ENCODE assay signal across 20 cellular contexts in the genomic region with DNA sequence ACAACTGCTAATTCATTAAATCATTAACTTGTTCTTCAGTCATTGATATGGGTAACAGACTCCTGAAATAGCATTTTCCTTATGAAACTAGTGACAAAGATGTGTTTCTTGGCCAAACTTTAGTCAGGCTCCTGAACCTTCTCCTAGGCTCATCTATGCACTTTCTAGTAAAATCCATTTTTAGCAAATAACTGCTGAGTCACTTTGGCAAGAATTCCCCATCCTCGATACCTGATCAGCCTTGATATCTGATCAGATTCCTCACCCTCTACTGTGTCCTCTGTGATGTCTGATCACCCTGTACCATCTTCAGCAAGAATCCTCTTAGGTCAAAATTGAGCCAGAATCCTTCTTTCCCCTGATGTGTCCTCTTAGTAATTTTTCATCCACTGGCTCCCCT.
DNase-seq lines count a peak whose midpoint lies in the region; ATAC-seq, FAIRE-seq and TF ChIP-seq lines count a peak whose summit lies in the region.
"Had no signal": no experiment of that assay in that cellular context is flagged by ENCODE, and none has a peak within 500 bp of the region (broad histone marks: within the 10 kb centered on the region; RNA-seq: fewer than 3 reads in every experiment).

No MANE protein-coding gene starts in this region.

- H4K20me1 ChIP-seq in HepG2 (ENCODE audit: insufficient read depth, low read length), result no peaks in the 10 kb centered on the region
- H4K20me1 ChIP-seq in K562 (replicated peaks; ENCODE audit: control insufficient read depth, insufficient read depth, low read length), result no peaks in the 10 kb centered on the region
- H4K20me1 ChIP-seq in neural progenitor cell (ENCODE audit: low read depth), result no peaks in the 10 kb centered on the region
- H4K20me1 ChIP-seq: BLaER1 treated with 17β-estradiol and CSF1 and Interleukin-3, amounts not matched to agents 10 nM and 100 nM had no signal

- H3K27me3 Mint-ChIP-seq in neural progenitor cell (ENCODE audit: insufficient read depth, low read depth), result peaks cover 5% of the 10 kb centered on the region

- CTCF ChIA-PET in HepG2 (lab: Yijun Ruan, JAX; ENCODE audit: low intra/inter-chr PET ratio, low total read pairs), result no interaction called here
- CTCF ChIA-PET in K562 (lab: Yijun Ruan, JAX; ENCODE audit: low intra/inter-chr PET ratio), result no interaction called here

- no peaks in the 10 kb centered on the region for H3K36me3 Mint-ChIP-seq in neural progenitor cell
- H3K36me3 Mint-ChIP-seq: CD8-positive, alpha-beta T cell had no signal

- H3K36me3 ChIP-seq in HepG2 (replicated peaks in 1 of 2; ENCODE audit: control insufficient read depth in 1 of 2, insufficient read depth in 2 of 2, low read length in 2 of 2) (no peaks in the 10 kb centered on the region), right lobe of liver (no peaks in the 10 kb centered on the region), K562 (ENCODE audit: control insufficient read depth, insufficient read depth, low read length) (no peaks in the 10 kb centered on the region), neural progenitor cell (no peaks in the 10 kb centered on the region)
- H3K36me3 ChIP-seq: BLaER1 treated with 17β-estradiol and CSF1 and Interleukin-3, amounts not matched to agents 10 nM and 100 nM had no signal

- intact Hi-C loops in HepG2 (cut with micrococcal nuclease; ENCODE audit: unreplicated experiment) (no loop called here), right lobe of liver (cut with DNase I) (no loop called here), K562 (cut with micrococcal nuclease) (no loop called here)

- H3K27ac ChIP-seq in HepG2 (ENCODE audit: extremely low read length, insufficient read depth, low read length) (no peak overlapping the region), right lobe of liver (no peak overlapping the region), K562 (ENCODE audit: extremely low read depth, low read depth, low read length) (no peak overlapping the region), neural progenitor cell (no peak overlapping the region)
- H3K27ac ChIP-seq: 22Rv1; BLaER1 treated with 17β-estradiol and CSF1 and Interleukin-3, amounts not matched to agents 10 nM and 100 nM; C4-2B had no signal

- H3K4me3 Mint-ChIP-seq in neural progenitor cell, result no peak overlapping the region
- H3K4me3 Mint-ChIP-seq: B cell; CD4-positive, alpha-beta T cell; CD8-positive, alpha-beta T cell had no signal

- no peak for TF ChIP-seq POLR2A in HepG2 (IDR thresholded peaks at IDR 0.05; ENCODE audit: insufficient read depth in 1 of 2, low read depth in 2 of 2, low read length in 2 of 2)
- no peak for TF ChIP-seq POLR2A in right lobe of liver (IDR thresholded peaks at IDR 0.05)
- TF ChIP-seq POLR2A in K562 (conservative IDR thresholded peaks at IDR 0.05), result no peak

- H3K4me3 ChIP-seq in HepG2 (replicated peaks in 1 of 3; ENCODE audit: insufficient read depth in 1 of 3, low read depth in 2 of 3, low read length in 3 of 3), result no peak overlapping the region
- H3K4me3 ChIP-seq in right lobe of liver, result no peak overlapping the region
- no peak overlapping the region for H3K4me3 ChIP-seq in K562
- H3K4me3 ChIP-seq in neural progenitor cell, result no peak overlapping the region
- H3K4me3 ChIP-seq: BLaER1 treated with 17β-estradiol and CSF1 and Interleukin-3, amounts not matched to agents 10 nM and 100 nM had no signal

- no peak for DNase-seq in HepG2 (ENCODE audit: low spot score)
- no peak for DNase-seq in right lobe of liver
- no peak for DNase-seq in K562 (ENCODE audit: extremely low read depth in 1 of 4, low spot score in 3 of 4)
- no peak for DNase-seq in neural progenitor cell (ENCODE audit: low spot score)
- DNase-seq: AML-193; Caco-2; Calu3; CD4-positive, alpha-beta T cell; CD8-positive, alpha-beta T cell; DMS79 treated with DMSO at 0.1 percent for 48 hours; GF-D8 had no signal

- POLR2A ChIA-PET in HepG2 (lab: Yijun Ruan, JAX) (no interaction called here), K562 (lab: Yijun Ruan, JAX) (no interaction called here)

- H3K27me3 ChIP-seq in HepG2 (ENCODE audit: control insufficient read depth in 1 of 2, insufficient read depth in 2 of 2, low read length in 2 of 2), result no peaks in the 10 kb centered on the region
- H3K27me3 ChIP-seq in right lobe of liver, result no peaks in the 10 kb centered on the region
- no peaks in the 10 kb centered on the region for H3K27me3 ChIP-seq in K562 (ENCODE audit: control insufficient read depth in 2 of 2, insufficient read depth in 2 of 2, low read length in 2 of 2)
- no peaks in the 10 kb centered on the region for H3K27me3 ChIP-seq in neural progenitor cell
- H3K27me3 ChIP-seq: BLaER1 treated with 17β-estradiol and CSF1 and Interleukin-3, amounts not matched to agents 10 nM and 100 nM had no signal

- no peak for TF ChIP-seq EP300 in HepG2 (IDR thresholded peaks at IDR 0.05; ENCODE audit: low read depth in 2 of 2, low read length in 2 of 2)
- TF ChIP-seq EP300 in HepG2 (CRISPR knock-in tag; IDR thresholded peaks at IDR 0.05; ENCODE audit: borderline replicate concordance), result no peak
- TF ChIP-seq EP300 in K562 (IDR thresholded peaks at IDR 0.05; ENCODE audit: low read length), result no peak

- H3K79me2 ChIP-seq in HepG2 (ENCODE audit: insufficient read depth, low read length) (no peaks in the 10 kb centered on the region), K562 (ENCODE audit: control insufficient read depth, insufficient read depth, low read length) (no peaks in the 10 kb centered on the region), neural progenitor cell (ENCODE audit: low read depth) (no peaks in the 10 kb centered on the region)

- TF ChIP-seq CTCF in HepG2 (CRISPR knock-in tag; IDR thresholded peaks at IDR 0.05) (no peak), right lobe of liver (IDR thresholded peaks at IDR 0.05) (no peak), K562 (IDR thresholded peaks at IDR 0.05 in 2 of 3, conservative IDR thresholded peaks at IDR 0.05 in 1 of 3; ENCODE audit: insufficient read depth in 2 of 3, low read depth in 1 of 3, low read length in 3 of 3) (no peak), neural progenitor cell (IDR thresholded peaks at IDR 0.05) (no peak)

- no peak overlapping the region for H3K9ac ChIP-seq in HepG2 (ENCODE audit: insufficient read depth, low read depth, low read length)
- no peak overlapping the region for H3K9ac ChIP-seq in K562 (ENCODE audit: insufficient read depth in 1 of 2, low read depth in 2 of 2, low read length in 2 of 2)
- H3K9ac ChIP-seq in neural progenitor cell, result no peak overlapping the region
- H3K9ac ChIP-seq: BLaER1 treated with 17β-estradiol and CSF1 and Interleukin-3, amounts not matched to agents 10 nM and 100 nM had no signal

- no TSS peak for BruUV-seq in HepG2 (replicated peaks; lab: Mats Ljungman, UMichigan)
- no TSS peak for BruUV-seq in K562 (replicated peaks; lab: Mats Ljungman, UMichigan)

- FAIRE-seq in HepG2 (lab: Jason Lieb, UNC), result no peak
- FAIRE-seq in K562 (lab: Jason Lieb, UNC), result no peak
- FAIRE-seq: D721Med, G401.6, GM12891, GM19239 had no signal

- H2AFZ ChIP-seq in HepG2 (ENCODE audit: low read length) (no peak overlapping the region), K562 (ENCODE audit: low read depth, low read length) (no peak overlapping the region), neural progenitor cell (replicated peaks) (no peak overlapping the region)

- H3K9me3 ChIP-seq in HepG2 (ENCODE audit: low read length) (no peaks in the 10 kb centered on the region), right lobe of liver (no peaks in the 10 kb centered on the region), K562 (replicated peaks; ENCODE audit: control insufficient read depth, insufficient read depth, low read depth, low read length) (no peaks in the 10 kb centered on the region), neural progenitor cell (ENCODE audit: low read depth) (peaks cover 4% of the 10 kb centered on the region)
- H3K9me3 ChIP-seq: BLaER1 treated with 17β-estradiol and CSF1 and Interleukin-3, amounts not matched to agents 10 nM and 100 nM; Caco-2 had no signal

- in situ Hi-C loops in HepG2 (cut with HindIII; ENCODE audit: extremely low pct_ligation_motif_present, low pct_unique_long_range_greater_than_20kb), result no loop called here
- in situ Hi-C loops in K562 (cut with MboI), result no loop called here

- TF ChIP-seq RAD21 in HepG2 (CRISPR knock-in tag; IDR thresholded peaks at IDR 0.05), result no peak
- TF ChIP-seq RAD21 in K562 (CRISPR knock-in tag; conservative IDR thresholded peaks at IDR 0.05 in 1 of 2, IDR thresholded peaks at IDR 0.05 in 1 of 2), result no peak

- no peaks in the 10 kb centered on the region for H3K9me1 ChIP-seq in K562 (ENCODE audit: control insufficient read depth, insufficient read depth, low read length)

- no peak overlapping the region for H3K27ac Mint-ChIP-seq in neural progenitor cell
- H3K27ac Mint-ChIP-seq: B cell; CD4-positive, alpha-beta T cell; CD8-positive, alpha-beta T cell had no signal

- peaks cover 8% of the 10 kb centered on the region for H3K9me3 Mint-ChIP-seq in neural progenitor cell
- H3K9me3 Mint-ChIP-seq: CD4-positive, alpha-beta T cell had no signal

- H3K4me1 ChIP-seq in HepG2 (ENCODE audit: insufficient read depth, low read length) (no peaks in the 10 kb centered on the region), right lobe of liver (no peaks in the 10 kb centered on the region), K562 (replicated peaks in 1 of 2; ENCODE audit: control insufficient read depth in 2 of 2, insufficient read depth in 2 of 2, low read length in 2 of 2) (no peaks in the 10 kb centered on the region), neural progenitor cell (peaks cover 10% of the 10 kb centered on the region)
- H3K4me1 ChIP-seq: Caco-2 had no signal

- H3K4me1 Mint-ChIP-seq in neural progenitor cell, result peaks cover 3% of the 10 kb centered on the region
- H3K4me1 Mint-ChIP-seq: B cell had no signal

- H3F3A ChIP-seq in neural progenitor cell (ENCODE audit: low read depth), result peaks cover 8% of the 10 kb centered on the region

- ATAC-seq in HepG2 (no peak), right lobe of liver (no peak), K562 (no peak), HG02973 (IDR thresholded peaks at IDR 0.05; ENCODE audit: unreplicated experiment) (no peak)
- ATAC-seq: CD8-positive, alpha-beta T cell had no signal

- H3K4me2 ChIP-seq in HepG2 (ENCODE audit: low read depth, low read length), result no peak overlapping the region
- no peak overlapping the region for H3K4me2 ChIP-seq in K562 (ENCODE audit: insufficient read depth, low read length)
- H3K4me2 ChIP-seq in neural progenitor cell, result no peak overlapping the region
- H3K4me2 ChIP-seq: BLaER1 treated with 17β-estradiol and CSF1 and Interleukin-3, amounts not matched to agents 10 nM and 100 nM had no signal

- WGBS in HepG2 (ENCODE audit: low lambda C conversion rate), result 0% methylated on average over 1 of the region's 1 CpG
- WGBS in right lobe of liver (ENCODE audit: insufficient coverage, low coverage, low lambda C conversion rate, missing lambda C conversion rate), result 53% methylated on average over 1 of the region's 1 CpG
- 0% methylated on average over 1 of the region's 1 CpG for WGBS in K562 (ENCODE audit: insufficient coverage, low coverage, missing lambda C conversion rate)

TF ChIP-seq in HepG2, 621 proteins besides CTCF, POLR2A, EP300 and RAD21 (continues in another document):
- no peak for TF ChIP-seq MXI1 (IDR thresholded peaks at IDR 0.05; ENCODE audit: borderline replicate concordance, low read depth, low read length)
- peak; percentile 56; the same call in 1 of the 2 replicates for TF ChIP-seq NFE2L2 (IDR thresholded peaks at IDR 0.05; ENCODE audit: low read length)

TF ChIP-seq in K562, 482 proteins besides CTCF, POLR2A, EP300 and RAD21 (continues in another document):
- TF ChIP-seq MAFG (tag; conservative IDR thresholded peaks at IDR 0.05), result peak; percentile 31; the same call in 1 of the 2 replicates
